ENCODE assay signal across 14 cellular contexts in the genomic region with DNA sequence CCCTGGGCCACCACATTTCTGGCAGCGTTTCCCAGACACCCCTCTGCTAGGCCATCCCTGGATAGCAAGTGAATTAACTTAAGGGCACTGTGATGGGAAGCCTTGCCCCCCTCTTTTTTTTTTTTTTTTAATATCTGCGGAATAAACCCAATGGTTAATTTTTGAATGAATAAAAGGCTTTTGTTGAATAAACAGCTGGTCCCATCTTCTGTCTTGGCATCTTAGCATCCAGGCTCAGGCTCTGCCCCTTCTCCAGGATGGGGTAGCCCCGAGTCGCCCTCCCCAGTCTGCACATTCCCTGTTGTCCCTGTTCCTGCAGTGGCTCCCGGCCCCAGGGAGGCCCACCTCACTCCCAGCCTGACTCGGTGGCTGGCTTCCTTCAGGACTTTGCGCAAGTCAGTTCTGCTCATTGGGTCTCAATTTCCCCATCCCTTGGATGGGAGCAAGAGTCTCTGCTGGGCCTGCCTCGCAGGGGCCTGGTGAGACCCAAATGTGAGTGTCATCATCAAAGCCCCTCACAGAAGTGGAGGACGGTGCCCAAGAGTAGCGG. TPM values are rescaled to one million over a fixed set of nuclear protein-coding genes. Genes with fewer than 3 reads are reported as not detected.
DNase-seq lines count a peak whose midpoint lies in the region; FAIRE-seq and TF ChIP-seq lines count a peak whose summit lies in the region.
"Had no signal": no experiment of that assay in that cellular context is flagged by ENCODE, and none has a peak within 500 bp of the region (broad histone marks: within the 10 kb centered on the region; RNA-seq: fewer than 3 reads in every experiment).

No MANE protein-coding gene starts in this region.

- DNase-seq in SJCRH30 (no peak), keratinocyte (ENCODE audit: low read depth, low spot score) (no peak), thyroid gland (no peak), GM10266 (ENCODE audit: extremely low spot score) (no peak), erythroblast (lab: John Stamatoyannopoulos, UW) (no peak), mammary epithelial cell (no peak)

- dilution Hi-C loops in keratinocyte (cut with MboI; ENCODE audit: extremely low pct_ligation_motif_present, low sequenced_read_pairs): no loop called here
- dilution Hi-C loops in mammary epithelial cell (cut with HindIII; ENCODE audit: low sequenced_read_pairs): no loop called here

- no peak overlapping the region for H3K27ac ChIP-seq in HEK293 (ENCODE audit: extremely low read depth, low read depth, low read length)
- peak overlapping the region; percentile 94 for H3K27ac ChIP-seq in SJCRH30
- no peak overlapping the region for H3K27ac ChIP-seq in keratinocyte (ENCODE audit: control insufficient read depth, insufficient read depth, low read length)
- peak overlapping the region in 2 of 3 donors; percentile 96 for H3K27ac ChIP-seq in thyroid gland
- no peak overlapping the region for H3K27ac ChIP-seq in mammary epithelial cell (ENCODE audit: insufficient read depth, low read depth, low read length)
- H3K27ac ChIP-seq: brain microvascular endothelial cell, foreskin keratinocyte, testis had no signal

- H3K27me3 ChIP-seq in SJCRH30 (no peaks in the 10 kb centered on the region), keratinocyte (ENCODE audit: control insufficient read depth, extremely low read depth, insufficient read depth, low read length) (no peaks in the 10 kb centered on the region), thyroid gland (no peaks in the 10 kb centered on the region), mammary epithelial cell (ENCODE audit: insufficient read depth, low read length) (no peaks in the 10 kb centered on the region)
- H3K27me3 ChIP-seq: brain microvascular endothelial cell, foreskin keratinocyte, testis had no signal

- no peaks in the 10 kb centered on the region for H3K9me3 ChIP-seq in HEK293 (ENCODE audit: control insufficient read depth, insufficient read depth, low read depth, low read length)
- H3K9me3 ChIP-seq in SJCRH30 (replicated peaks): no peaks in the 10 kb centered on the region
- H3K9me3 ChIP-seq in keratinocyte (ENCODE audit: control insufficient read depth, low read depth, low read length): no peaks in the 10 kb centered on the region
- H3K9me3 ChIP-seq in thyroid gland: no peaks in the 10 kb centered on the region
- no peaks in the 10 kb centered on the region for H3K9me3 ChIP-seq in mammary epithelial cell (replicated peaks; ENCODE audit: insufficient read depth, low read length)
- H3K9me3 ChIP-seq: testis had no signal

- no peaks in the 10 kb centered on the region for H4K20me1 ChIP-seq in keratinocyte (ENCODE audit: control insufficient read depth, extremely low read depth, insufficient read depth, low read length)
- no peaks in the 10 kb centered on the region for H4K20me1 ChIP-seq in mammary epithelial cell (ENCODE audit: insufficient read depth, low read length)

- H3K9ac ChIP-seq in keratinocyte (ENCODE audit: control insufficient read depth, extremely low read depth, insufficient read depth, low read length) (no peak overlapping the region), mammary epithelial cell (ENCODE audit: insufficient read depth, low read length) (no peak overlapping the region)

- WGBS in thyroid gland, 2 donors: 62 to 63% methylated on average over 10 of the region's 10 CpGs
- 81% methylated on average over 8 of the region's 10 CpGs for WGBS in mammary epithelial cell (ENCODE audit: low coverage, missing lambda C conversion rate)

- BruUV-seq in mammary epithelial cell (replicated peaks; lab: Mats Ljungman, UMichigan): no TSS peak

- H3K79me2 ChIP-seq in keratinocyte (ENCODE audit: control insufficient read depth, insufficient read depth, low read length) (no peaks in the 10 kb centered on the region), mammary epithelial cell (ENCODE audit: insufficient read depth, low read length) (no peaks in the 10 kb centered on the region)

- peak overlapping the region; percentile 67 for H3K4me2 ChIP-seq in keratinocyte (ENCODE audit: control insufficient read depth, extremely low read depth, insufficient read depth, low read depth, low read length)
- H3K4me2 ChIP-seq in mammary epithelial cell (ENCODE audit: insufficient read depth, low read depth, low read length): no peak overlapping the region

- POLR2A ChIA-PET in HEK293 (lab: Yijun Ruan, JAX): no interaction called here

- no peak for FAIRE-seq in keratinocyte (lab: Jason Lieb, UNC)
- FAIRE-seq: HepG2 had no signal

- intact Hi-C loops in thyroid gland (cut with DNase I) (loop anchor here (10.0 kb wide), 1 partner anchor 352 kb away; no protein-coding TSS in a partner anchor), mammary epithelial cell (cut with micrococcal nuclease) (loop anchor here (1.0 to 5.0 kb wide), 2 partner anchors 64 to 129 kb away; a partner anchor contains a TSS)

- no peaks in the 10 kb centered on the region for H3K9me1 ChIP-seq in keratinocyte (ENCODE audit: control insufficient read depth, extremely low read depth, insufficient read depth, low read length)

- TF ChIP-seq POLR2A in thyroid gland (IDR thresholded peaks at IDR 0.05) (no peak), erythroblast (IDR thresholded peaks at IDR 0.05; ENCODE audit: low read length) (no peak)

- H2AFZ ChIP-seq in keratinocyte (ENCODE audit: control insufficient read depth, low read length) (no peak overlapping the region), mammary epithelial cell (ENCODE audit: low read depth, low read length) (no peak overlapping the region)

- H3K4me1 ChIP-seq in HEK293 (ENCODE audit: control insufficient read depth, insufficient read depth, low read length) (no peaks in the 10 kb centered on the region), SJCRH30 (peaks cover 43% of the 10 kb centered on the region), keratinocyte (ENCODE audit: control insufficient read depth, extremely low read depth, insufficient read depth, low read length) (peaks cover 20% of the 10 kb centered on the region), thyroid gland (peaks cover 47 to 49% of the 10 kb centered on the region in 2 donors), mammary epithelial cell (ENCODE audit: insufficient read depth, low read length) (no peaks in the 10 kb centered on the region)
- H3K4me1 ChIP-seq: testis had no signal

- H3K4me3 ChIP-seq in HEK293 (ENCODE audit: low read depth, low read length): no peak overlapping the region
- no peak overlapping the region for H3K4me3 ChIP-seq in SJCRH30
- no peak overlapping the region for H3K4me3 ChIP-seq in keratinocyte (ENCODE audit: control insufficient read depth in 2 of 3, extremely low read depth in 1 of 3, insufficient read depth in 2 of 3, low read depth in 1 of 3, low read length in 3 of 3)
- H3K4me3 ChIP-seq in thyroid gland (replicated peaks in 1 of 3): no peak overlapping the region
- H3K4me3 ChIP-seq in mammary epithelial cell (replicated peaks in 1 of 3; ENCODE audit: insufficient read depth in 1 of 3, low read depth in 2 of 3, low read length in 3 of 3): no peak overlapping the region
- H3K4me3 ChIP-seq: testis had no signal

- CTCF ChIA-PET in HEK293 (lab: Yijun Ruan, JAX) (interaction anchor here (0.5 to 9.9 kb wide), 40 partner anchors 9 to 998 kb away, joined by 3 to 217 read pairs (median 4); no protein-coding TSS in a partner anchor), mammary epithelial cell (lab: Charles Lee; ENCODE audit: low non-redundant PET) (no interaction called here)

- H3K36me3 ChIP-seq in HEK293 (ENCODE audit: control insufficient read depth in 2 of 2, insufficient read depth in 1 of 2, low read length in 2 of 2): peaks cover 0 to 27% of the 10 kb centered on the region in 2 experiments; a peak in 2 of 3 replicates
- H3K36me3 ChIP-seq in SJCRH30: peaks cover 20% of the 10 kb centered on the region
- peaks cover 11 to 16% of the 10 kb centered on the region in 2 experiments for H3K36me3 ChIP-seq in keratinocyte (ENCODE audit: control insufficient read depth in 2 of 2, extremely low read depth in 1 of 2, insufficient read depth in 2 of 2, low read length in 2 of 2)
- H3K36me3 ChIP-seq in thyroid gland: peaks cover 17 to 24% of the 10 kb centered on the region in 2 donors
- H3K36me3 ChIP-seq in mammary epithelial cell (ENCODE audit: insufficient read depth, low read length): peaks cover 4% of the 10 kb centered on the region

- TF ChIP-seq CTCF in HEK293 (tag by site-specific recombination; IDR thresholded peaks at IDR 0.05) (no peak), keratinocyte (optimal IDR thresholded peaks at IDR 0.05 in 1 of 3, IDR thresholded peaks at IDR 0.05 in 1 of 3, conservative IDR thresholded peaks at IDR 0.05 in 1 of 3; ENCODE audit: extremely low read depth in 1 of 3, insufficient read depth in 2 of 3, low read length in 3 of 3) (no peak), thyroid gland (IDR thresholded peaks at IDR 0.05) (peak in 1 of 6 experiments; percentile 12), GM10266 (IDR thresholded peaks at IDR 0.05; ENCODE audit: control insufficient read depth, insufficient read depth, low read depth, missing control alignments) (no peak), mammary epithelial cell (conservative IDR thresholded peaks at IDR 0.05 in 1 of 2, IDR thresholded peaks at IDR 0.05 in 1 of 2; ENCODE audit: extremely low read depth in 1 of 2, insufficient read depth in 1 of 2, low read depth in 1 of 2, low read length in 2 of 2) (no peak)

- in situ Hi-C loops in mammary epithelial cell (cut with MboI; ENCODE audit: low sequenced_read_pairs in 2 of 2): loop anchor here (5.0 to 25.0 kb wide), 2 partner anchors 134 to 349 kb away; no protein-coding TSS in a partner anchor

TF ChIP-seq in HEK293, 187 proteins besides CTCF, POLR2A, EP300 and RAD21 (continues in another document):
- TF ChIP-seq ZNF561 (tag by site-specific recombination; IDR thresholded peaks at IDR 0.05; ENCODE audit: borderline replicate concordance) (0 out of 2 replicates have a peak, but pooled peaks have one; percentile 7), ZNF19 (tag by site-specific recombination; IDR thresholded peaks at IDR 0.05; ENCODE audit: low read depth) (no peak)

RNA-seq across cellular contexts. Expression of a gene that starts 29.0 kb away (rescaled TPM):
- total RNA-seq in SJCRH30 (2014; rRNA removed; shearing (Covaris generic)): 5.6 and 5.8 TPM in 2 replicates
- polyA plus RNA-seq in keratinocyte (0.03 TPM in 1 of 3 replicates, not detected in the others), mammary epithelial cell (0.05 TPM)
- polyA plus RNA-seq in keratinocyte (2011; ENCODE audit: low read depth): not detected
- not detected in 2 replicates for polyA plus RNA-seq in keratinocyte (2011; cell fraction: cytosol; rRNA removed)
- polyA plus RNA-seq in keratinocyte (2011; cell fraction: nucleus; rRNA removed): not detected in 2 replicates
- 0.04 TPM in 1 of 2 replicates, not detected in the other for polyA plus RNA-seq in keratinocyte (2012; ENCODE audit: low replicate concordance)
- polyA minus RNA-seq in keratinocyte (not detected in 3 replicates), mammary epithelial cell (not detected)
- polyA minus RNA-seq in keratinocyte (2011; cell fraction: cytosol; rRNA and poly(A)+ RNA removed): not detected
- 0.11 TPM in 1 of 2 replicates, not detected in the other for polyA minus RNA-seq in keratinocyte (2011; cell fraction: nucleus; rRNA and poly(A)+ RNA removed)
- total RNA-seq in thyroid gland (1 to 10 TPM; 1.7 to 5.5 (median 3.5) TPM), mammary epithelial cell (under 1 TPM; under 0.01 to 0.14 TPM)
- total RNA-seq: activated B cell treated with CpG ODN at 0.5 μM for 24 hours; activated naive CD4-positive, alpha-beta T cell treated with anti-CD3 and anti-CD28 coated beads for 36 hours; Calu3; foreskin keratinocyte had no signal
- polyA plus RNA-seq: foreskin keratinocyte, HepG2 had no signal

Comparison
In these comparisons a context has a peak if more than half of its experiments do, and no peak if none do; other contexts are left out.
1. H3K27ac ChIP-seq: peak in SJCRH30 (single experiment) and thyroid gland (2 of 3); none in HEK293 (single experiment), keratinocyte (single experiment) and mammary epithelial cell (single experiment).